ENCODE assay signal across 5 cellular contexts in genomic region chr2:97375913-97376312, GRCh38.
DNase-seq lines count a peak whose midpoint lies in the region; ATAC-seq and TF ChIP-seq lines count a peak whose summit lies in the region.
"Not testable (repeated sequence)": the region's sequence is repeated elsewhere in the genome, so short reads cannot be mapped to it uniquely, and the experiment has no call there.

No MANE protein-coding gene starts in this region.

- not testable (repeated sequence) for H3K9me3 Mint-ChIP-seq in activated B cell treated with CpG ODN at 0.5 μM for 24 hours; stimulated activated memory B cell treated with anti-CD40 and anti-IgM and Interleukin-4, amounts not matched to agents 10 μg/mL and 1 μg/mL and 100 μg/mL, for 72 hours

- not testable (repeated sequence) for H3K4me1 ChIP-seq in mucosa of descending colon (ENCODE audit: low read depth)

- not testable (repeated sequence) for H3K36me3 Mint-ChIP-seq in activated B cell treated with CpG ODN at 0.5 μM for 24 hours (ENCODE audit: low read depth); stimulated activated memory B cell treated with anti-CD40 and anti-IgM and Interleukin-4, amounts not matched to agents 10 μg/mL and 1 μg/mL and 100 μg/mL, for 72 hours

- not testable (repeated sequence) for H3K4me3 Mint-ChIP-seq in activated B cell treated with CpG ODN at 0.5 μM for 24 hours; stimulated activated memory B cell treated with anti-CD40 and anti-IgM and Interleukin-4, amounts not matched to agents 10 μg/mL and 1 μg/mL and 100 μg/mL, for 72 hours

- intact Hi-C loops in activated B cell treated with CpG ODN at 0.5 μM for 24 hours (cut with micrococcal nuclease); mucosa of descending colon (cut with DNase I, micrococcal nuclease): not testable (repeated sequence)

- not testable (repeated sequence) for H3K36me3 ChIP-seq in mucosa of descending colon (ENCODE audit: low read depth)

- ATAC-seq in GM18909 (IDR thresholded peaks at IDR 0.05; ENCODE audit: poor library complexity, unreplicated experiment) (peak; percentile 46), HG02759 (IDR thresholded peaks at IDR 0.05; ENCODE audit: unreplicated experiment) (peak; percentile 59), activated B cell treated with CpG ODN at 0.5 μM for 24 hours (ENCODE audit: low read depth) (peak; percentile 74), mucosa of descending colon (peak; percentile 31)
- ATAC-seq in stimulated activated memory B cell treated with anti-CD40 and anti-IgM and Interleukin-4, amounts not matched to agents 10 μg/mL and 1 μg/mL and 100 μg/mL, for 72 hours, result peak; percentile 82

- not testable (repeated sequence) for H3K27ac Mint-ChIP-seq in activated B cell treated with CpG ODN at 0.5 μM for 24 hours; stimulated activated memory B cell treated with anti-CD40 and anti-IgM and Interleukin-4, amounts not matched to agents 10 μg/mL and 1 μg/mL and 100 μg/mL, for 72 hours

- DNase-seq in activated B cell treated with CpG ODN at 0.5 μM for 24 hours, mucosa of descending colon: not testable (repeated sequence)

- not testable (repeated sequence) for H3K9me3 ChIP-seq in mucosa of descending colon

- not testable (repeated sequence) for H3K27me3 Mint-ChIP-seq in activated B cell treated with CpG ODN at 0.5 μM for 24 hours; stimulated activated memory B cell treated with anti-CD40 and anti-IgM and Interleukin-4, amounts not matched to agents 10 μg/mL and 1 μg/mL and 100 μg/mL, for 72 hours

- CTCF ChIA-PET in activated B cell treated with CpG ODN at 0.5 μM for 24 hours (lab: Charles Lee), result not testable (repeated sequence)

- not testable (repeated sequence) for H3K4me3 ChIP-seq in mucosa of descending colon

- not testable (repeated sequence) for TF ChIP-seq CTCF in activated B cell treated with CpG ODN at 0.5 μM for 24 hours (IDR thresholded peaks at IDR 0.05); mucosa of descending colon (IDR thresholded peaks at IDR 0.05)

- not testable (repeated sequence) for H3K4me1 Mint-ChIP-seq in activated B cell treated with CpG ODN at 0.5 μM for 24 hours; stimulated activated memory B cell treated with anti-CD40 and anti-IgM and Interleukin-4, amounts not matched to agents 10 μg/mL and 1 μg/mL and 100 μg/mL, for 72 hours

- POLR2A ChIA-PET in activated B cell treated with CpG ODN at 0.5 μM for 24 hours (lab: Charles Lee), result not testable (repeated sequence)

Comparison
In these comparisons a context has a peak if more than half of its experiments do, and no peak if none do; other contexts are left out.
1. ATAC-seq: peak in every context shown above with its lines; median percentile 82 in stimulated activated memory B cell treated with anti-CD40 and anti-IgM and Interleukin-4, amounts not matched to agents 10 μg/mL and 1 μg/mL and 100 μg/mL, for 72 hours; 74 in activated B cell treated with CpG ODN at 0.5 μM for 24 hours; 59 in HG02759; 46 in GM18909; 31 in mucosa of descending colon.